ENCODE assay signal across 8 cellular contexts in the genomic region with DNA sequence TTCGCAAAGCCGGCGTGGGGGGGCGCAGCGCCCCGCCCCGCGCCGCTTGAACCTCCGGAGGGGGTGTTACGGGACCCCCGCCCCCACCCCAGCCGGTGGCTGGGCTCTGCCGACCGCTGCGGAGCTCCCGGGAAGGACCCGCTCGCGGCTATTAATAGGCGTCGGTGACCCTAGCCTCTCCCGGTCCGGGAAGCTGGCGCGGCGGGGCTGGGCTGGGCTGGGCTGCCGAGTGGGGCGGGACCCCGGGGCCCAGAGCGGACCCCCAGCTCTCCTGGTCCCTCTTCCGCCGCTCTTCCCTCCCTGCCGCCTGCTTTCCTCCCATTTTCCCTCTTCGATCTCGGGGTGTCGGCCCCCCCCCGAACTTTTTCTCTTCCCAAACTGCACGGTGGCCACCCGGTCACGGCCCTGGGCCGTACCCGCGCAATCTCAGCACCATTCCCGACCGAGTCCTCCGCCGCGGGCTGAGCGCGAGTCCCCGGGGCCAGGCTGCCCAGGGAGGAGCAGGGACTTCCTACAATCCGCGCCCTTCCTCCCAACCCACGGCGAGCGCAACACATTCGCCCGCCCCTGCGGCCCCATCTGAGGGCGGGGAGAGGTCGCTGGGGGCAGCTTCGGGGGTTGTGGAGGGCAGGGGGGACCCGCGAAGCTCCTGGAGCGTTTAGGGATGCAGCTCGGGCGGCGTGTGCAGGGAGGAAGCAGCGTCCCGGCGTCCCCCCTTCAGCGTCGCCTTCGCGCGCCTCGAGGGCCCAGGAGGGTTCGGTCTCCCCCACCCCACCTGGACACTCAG. TPM values are rescaled to one million over a fixed set of nuclear protein-coding genes. Genes with fewer than 3 reads are reported as not detected.
DNase-seq lines count a peak whose midpoint lies in the region; ATAC-seq and TF ChIP-seq lines count a peak whose summit lies in the region.

No MANE protein-coding gene starts in this region.

- H3K36me3 Mint-ChIP-seq in activated naive CD8-positive, alpha-beta T cell = no peaks in the 10 kb centered on the region
- no peaks in the 10 kb centered on the region for H3K36me3 Mint-ChIP-seq in activated naive CD8-positive, alpha-beta T cell treated with anti-CD3 and anti-CD28 coated beads, Interleukin-2, amount 50 U/mL, for 24 hours (ENCODE audit: low read depth)

- peaks cover 8% of the 10 kb centered on the region for H3K4me1 Mint-ChIP-seq in activated naive CD8-positive, alpha-beta T cell (ENCODE audit: low read depth)
- peaks cover 4% of the 10 kb centered on the region for H3K4me1 Mint-ChIP-seq in activated naive CD8-positive, alpha-beta T cell treated with anti-CD3 and anti-CD28 coated beads, Interleukin-2, amount 50 U/mL, for 24 hours

- TF ChIP-seq CTCF in dorsolateral prefrontal cortex (IDR thresholded peaks at IDR 0.05 in 54 of 56, conservative IDR thresholded peaks at IDR 0.05 in 2 of 56; ENCODE audit: low read depth in 1 of 56, partially characterized antibody in 56 of 56) = no peak
- no peak for TF ChIP-seq CTCF in mucosa of descending colon (IDR thresholded peaks at IDR 0.05)

- no peaks in the 10 kb centered on the region for H3K9me3 Mint-ChIP-seq in activated naive CD8-positive, alpha-beta T cell (ENCODE audit: low read depth)
- no peaks in the 10 kb centered on the region for H3K9me3 Mint-ChIP-seq in activated naive CD8-positive, alpha-beta T cell treated with anti-CD3 and anti-CD28 coated beads, Interleukin-2, amount 50 U/mL, for 24 hours

- H3K27ac Mint-ChIP-seq in activated naive CD8-positive, alpha-beta T cell = no peak overlapping the region
- no peak overlapping the region for H3K27ac Mint-ChIP-seq in activated naive CD8-positive, alpha-beta T cell treated with anti-CD3 and anti-CD28 coated beads, Interleukin-2, amount 50 U/mL, for 24 hours

- H3K27me3 Mint-ChIP-seq in activated naive CD8-positive, alpha-beta T cell = peaks cover 16% of the 10 kb centered on the region
- H3K27me3 Mint-ChIP-seq in activated naive CD8-positive, alpha-beta T cell treated with anti-CD3 and anti-CD28 coated beads, Interleukin-2, amount 50 U/mL, for 24 hours = peaks cover 45% of the 10 kb centered on the region

- ATAC-seq in activated naive CD8-positive, alpha-beta T cell treated with anti-CD3 and anti-CD28 coated beads, Interleukin-2, amount 50 U/mL, for 24 hours = no peak
- no peak for ATAC-seq in mucosa of descending colon
- no peak for ATAC-seq in GM19395 (IDR thresholded peaks at IDR 0.05; ENCODE audit: unreplicated experiment)
- no peak for ATAC-seq in GM19328 (IDR thresholded peaks at IDR 0.05; ENCODE audit: unreplicated experiment)

- intact Hi-C loops in dorsolateral prefrontal cortex (cut with DNase I) = loop anchor here in 1 of 2 donors (10.0 kb wide), 2 partner anchors 478 to 538 kb away; no protein-coding TSS in a partner anchor
- intact Hi-C loops in mucosa of descending colon (cut with DNase I, micrococcal nuclease) = no loop called here

- H3K27me3 ChIP-seq in dorsolateral prefrontal cortex = peaks cover 0 to 84% (median 61%) of the 10 kb centered on the region in 45 donors

- DNase-seq in activated naive CD8-positive, alpha-beta T cell treated with anti-CD3 and anti-CD28 coated beads, Interleukin-2, amount 50 U/mL, for 24 hours = no peak
- DNase-seq in dorsolateral prefrontal cortex (peak in 6 of 10 donors; percentile 13 to 42 (median 28)), mucosa of descending colon (peak in 2 of 3 donors; percentile 24 to 35), NCI-H2029 treated with DMSO at 0.1 percent for 48 hours (lab: John Stamatoyannopoulos, UW) (no peak), HK-2 (ENCODE audit: unreplicated experiment) (no peak)

- H3K4me1 ChIP-seq in mucosa of descending colon (ENCODE audit: low read depth) = peaks cover 27% of the 10 kb centered on the region

- no peaks in the 10 kb centered on the region for H3K36me3 ChIP-seq in mucosa of descending colon (ENCODE audit: low read depth)

- H3K4me3 ChIP-seq in dorsolateral prefrontal cortex (peak overlapping the region; percentile 24 to 78 (median 57)), mucosa of descending colon (no peak overlapping the region)

- peak overlapping the region in 5 of 59 donors; percentile 4 to 51 (median 36) for H3K27ac ChIP-seq in dorsolateral prefrontal cortex

- H3K4me3 Mint-ChIP-seq in activated naive CD8-positive, alpha-beta T cell = peak overlapping the region; percentile 67
- H3K4me3 Mint-ChIP-seq in activated naive CD8-positive, alpha-beta T cell treated with anti-CD3 and anti-CD28 coated beads, Interleukin-2, amount 50 U/mL, for 24 hours = no peak overlapping the region

- H3K9me3 ChIP-seq in mucosa of descending colon = no peaks in the 10 kb centered on the region

RNA-seq across cellular contexts. Expression of a gene that starts 3.1 kb away (rescaled TPM):
- total RNA-seq in dorsolateral prefrontal cortex = 1 to 10 TPM; 1.9 to 7.2 (median 3.7) TPM
- total RNA-seq in mucosa of descending colon = under 1 TPM; 0.26 to 0.44 (median 0.41) TPM

Comparison
In these comparisons a context has a peak if more than half of its experiments do, and no peak if none do; other contexts are left out.
1. DNase-seq: peak in dorsolateral prefrontal cortex (6 of 10) and mucosa of descending colon (2 of 3); none in activated naive CD8-positive, alpha-beta T cell treated with anti-CD3 and anti-CD28 coated beads, Interleukin-2, amount 50 U/mL, for 24 hours (single experiment), NCI-H2029 treated with DMSO at 0.1 percent for 48 hours (single experiment) and HK-2 (single experiment).